ENCODE assay signal across 17 cellular contexts in the genomic region with DNA sequence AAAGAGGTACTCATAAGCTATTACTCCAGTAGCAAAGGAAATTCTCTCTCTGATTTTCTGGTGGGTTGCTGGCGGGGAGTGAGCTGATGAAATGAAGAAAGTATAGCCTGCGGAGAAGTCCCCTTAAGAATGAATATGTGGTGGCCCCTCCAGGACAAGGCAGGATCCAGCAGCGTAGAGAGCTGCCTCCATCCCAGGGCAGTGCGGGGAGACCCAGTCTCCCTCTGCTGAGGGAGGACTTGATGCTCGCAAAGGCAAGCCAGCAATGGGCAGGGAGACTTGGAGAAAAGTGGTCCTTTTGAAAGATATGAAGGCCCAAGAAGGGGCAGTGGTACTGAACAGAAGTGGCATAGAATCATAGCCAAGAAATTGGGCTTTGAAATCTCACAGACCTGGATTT.
DNase-seq lines count a peak whose midpoint lies in the region; ATAC-seq, FAIRE-seq and TF ChIP-seq lines count a peak whose summit lies in the region.
"Had no signal": no experiment of that assay in that cellular context is flagged by ENCODE, and none has a peak within 500 bp of the region (broad histone marks: within the 10 kb centered on the region; RNA-seq: fewer than 3 reads in every experiment).

No MANE protein-coding gene starts in this region.

- H4K20me1 ChIP-seq in astrocyte (ENCODE audit: insufficient read depth, low read length), result no peaks in the 10 kb centered on the region

- H3K23ac ChIP-seq in mesenchymal stem cell (ENCODE audit: low read length in 2 of 2), result no peak overlapping the region

- no peaks in the 10 kb centered on the region for H3K79me1 ChIP-seq in mesenchymal stem cell (replicated peaks; ENCODE audit: low read length, poor library complexity, severe bottlenecking)

- peak overlapping the region; percentile 66 for H2BK15ac ChIP-seq in mesenchymal stem cell (ENCODE audit: low read depth, poor library complexity, severe bottlenecking)

- H2BK5ac ChIP-seq in mesenchymal stem cell (ENCODE audit: low read depth, low read length, poor library complexity, severe bottlenecking), result peak overlapping the region; percentile 2

- WGBS in mesenchymal stem cell, result 93% methylated on average over 5 of the region's 5 CpGs
- 94 to 100% methylated on average over 4 to 5 of the region's 5 CpGs for WGBS in transverse colon (ENCODE audit: low coverage in 1 of 2), 2 donors

- peak overlapping the region; percentile 88 for H2BK120ac ChIP-seq in mesenchymal stem cell (ENCODE audit: low read depth, low read length)

- TF ChIP-seq CTCF in astrocyte (IDR thresholded peaks at IDR 0.05; ENCODE audit: insufficient read depth, low read depth, low read length) (no peak), transverse colon (IDR thresholded peaks at IDR 0.05) (no peak), omental fat pad (IDR thresholded peaks at IDR 0.05) (no peak)

- H3K14ac ChIP-seq in mesenchymal stem cell (ENCODE audit: low read length in 2 of 2), result peak overlapping the region in 1 of 2 experiments; percentile 12

- peak overlapping the region; percentile 45 for H2AK5ac ChIP-seq in mesenchymal stem cell (ENCODE audit: low read length, severe bottlenecking)

- H4K8ac ChIP-seq in mesenchymal stem cell (ENCODE audit: low read length), result peak overlapping the region; percentile 63

- in situ Hi-C loops in transverse colon (cut with MboI; ENCODE audit: low pct_ligation_motif_present in 1 of 4, low pct_unique_long_range_greater_than_20kb in 1 of 4, low sequenced_read_pairs in 3 of 4), result no loop called here

- no peak for DNase-seq in astrocyte (ENCODE audit: low read depth)
- DNase-seq in mesenchymal stem cell, result no peak
- DNase-seq in transverse colon, result no peak
- DNase-seq in hepatic stellate cell (ENCODE audit: low spot score), result no peak
- DNase-seq in omental fat pad (ENCODE audit: low spot score), result no peak
- no peak for DNase-seq in activated CD8-positive, alpha-beta memory T cell treated with anti-CD3 and anti-CD28 coated beads, Interleukin-2, amount 50 U/mL, for 48 hours
- DNase-seq: activated CD8-positive, alpha-beta T cell treated with anti-CD3 and anti-CD28 coated beads, Interleukin-2, amount 10 ng/mL, durations not matched to agents 7 days and 5 days; BE2C had no signal

- ATAC-seq in HG03342 (IDR thresholded peaks at IDR 0.05; ENCODE audit: unreplicated experiment), result peak; percentile 1
- no peak for ATAC-seq in omental fat pad (ENCODE audit: low FRiP score)
- ATAC-seq: activated CD8-positive, alpha-beta T cell treated with anti-CD3 and anti-CD28 coated beads, Interleukin-2, amount 10 ng/mL, durations not matched to agents 7 days and 5 days had no signal

- H3K4me1 Mint-ChIP-seq in astrocyte (ENCODE audit: low read depth, unreplicated experiment), result peaks cover 32% of the 10 kb centered on the region
- H3K4me1 Mint-ChIP-seq: central memory CD8-positive, alpha-beta T cell; T-cell had no signal

- H3K27me3 Mint-ChIP-seq in astrocyte (ENCODE audit: low read depth, unreplicated experiment), result no peaks in the 10 kb centered on the region

- H2BK12ac ChIP-seq in mesenchymal stem cell (ENCODE audit: low read length in 2 of 2), result peak overlapping the region; percentile 83 to 94

- H3K4ac ChIP-seq in mesenchymal stem cell (ENCODE audit: low read depth in 1 of 2, low read length in 2 of 2), result peak overlapping the region; percentile 12 to 62

- peak overlapping the region; percentile 49 for H3K27ac ChIP-seq in astrocyte (ENCODE audit: low read depth, low read length)
- H3K27ac ChIP-seq in mesenchymal stem cell (ENCODE audit: low read length, poor library complexity, severe bottlenecking), result peak overlapping the region; percentile 22
- peak overlapping the region in 3 of 4 donors; percentile 43 to 51 (median 51) for H3K27ac ChIP-seq in transverse colon
- H3K27ac ChIP-seq: foreskin keratinocyte, VCaP had no signal

- H3K4me3 ChIP-seq in astrocyte (ENCODE audit: insufficient read depth, low read depth, low read length) (no peak overlapping the region), mesenchymal stem cell (ENCODE audit: insufficient read depth in 1 of 2, low read depth in 1 of 2, low read length in 2 of 2) (no peak overlapping the region), transverse colon (no peak overlapping the region)
- H3K4me3 ChIP-seq: HAP-1 had no signal

- H3K27me3 ChIP-seq in astrocyte (ENCODE audit: insufficient read depth, low read length) (no peaks in the 10 kb centered on the region), mesenchymal stem cell (ENCODE audit: control insufficient read depth in 1 of 2, insufficient read depth in 1 of 2, low read length in 2 of 2) (no peaks in the 10 kb centered on the region), transverse colon (no peaks in the 10 kb centered on the region)
- H3K27me3 ChIP-seq: BE2C, foreskin keratinocyte had no signal

- H3K4me3 Mint-ChIP-seq in astrocyte (ENCODE audit: unreplicated experiment), result no peak overlapping the region
- H3K4me3 Mint-ChIP-seq: activated CD8-positive, alpha-beta T cell treated with anti-CD3 and anti-CD28 coated beads, Interleukin-2, amount 10 ng/mL, durations not matched to agents 7 days and 5 days; activated T-helper 1 cell treated with anti-CD3 and anti-CD28 coated beads, Interleukin-12 subunit alpha, Interleukin-12 subunit beta, Interleukin-2, Interleukin-4 antibody, amounts not matched to agents 30 ng/mL and 10 ng/mL and 1 ng/mL, durations not matched to agents 14 hours and 24 hours and 36 hours; central memory CD8-positive, alpha-beta T cell; naive thymus-derived CD4-positive, alpha-beta T cell; T-cell had no signal

- H3K9me3 ChIP-seq in astrocyte (ENCODE audit: insufficient read depth, low read depth, low read length), result no peaks in the 10 kb centered on the region
- no peaks in the 10 kb centered on the region for H3K9me3 ChIP-seq in mesenchymal stem cell (ENCODE audit: control insufficient read depth, low read length)
- no peaks in the 10 kb centered on the region for H3K9me3 ChIP-seq in transverse colon
- H3K9me3 ChIP-seq: BE2C, HAP-1 had no signal

- peak overlapping the region; percentile 17 for H3K9ac ChIP-seq in astrocyte (ENCODE audit: low read length)
- H3K9ac ChIP-seq in mesenchymal stem cell (ENCODE audit: low read length), result peak overlapping the region; percentile 58

- no peak overlapping the region for H2AFZ ChIP-seq in astrocyte (ENCODE audit: low read depth, low read length)
- H2AFZ ChIP-seq in mesenchymal stem cell (ENCODE audit: low read depth, low read length), result no peak overlapping the region

- peak overlapping the region; percentile 13 to 50 for H3K18ac ChIP-seq in mesenchymal stem cell (ENCODE audit: low read depth in 1 of 2, low read length in 2 of 2)

- no peaks in the 10 kb centered on the region for H3K79me2 ChIP-seq in astrocyte (ENCODE audit: insufficient read depth, low read length)

- H3K27ac Mint-ChIP-seq in astrocyte (ENCODE audit: unreplicated experiment), result peak overlapping the region; percentile 84
- H3K27ac Mint-ChIP-seq: activated CD8-positive, alpha-beta T cell treated with anti-CD3 and anti-CD28 coated beads, Interleukin-2, amount 10 ng/mL, durations not matched to agents 7 days and 5 days; activated T-helper 1 cell treated with anti-CD3 and anti-CD28 coated beads, Interleukin-12 subunit alpha, Interleukin-12 subunit beta, Interleukin-2, Interleukin-4 antibody, amounts not matched to agents 30 ng/mL and 10 ng/mL and 1 ng/mL, durations not matched to agents 14 hours and 24 hours and 36 hours; naive thymus-derived CD4-positive, alpha-beta T cell; T-cell had no signal

- H3K4me2 ChIP-seq in astrocyte (ENCODE audit: low read length), result peak overlapping the region; percentile 9
- no peak overlapping the region for H3K4me2 ChIP-seq in mesenchymal stem cell (ENCODE audit: low read length, poor library complexity, severe bottlenecking)

- no peak for FAIRE-seq in astrocyte (lab: Jason Lieb, UNC)
- FAIRE-seq: GM12892 had no signal

- peaks cover 2% of the 10 kb centered on the region for H3K36me3 Mint-ChIP-seq in astrocyte (ENCODE audit: low read depth, unreplicated experiment)
- H3K36me3 Mint-ChIP-seq: naive thymus-derived CD4-positive, alpha-beta T cell; T-cell had no signal

- intact Hi-C loops in transverse colon (cut with DNase I; ENCODE audit: low total_unique reads), result no loop called here

- H4K91ac ChIP-seq in mesenchymal stem cell (ENCODE audit: low read length), result peak overlapping the region; percentile 92

- H3K9me3 Mint-ChIP-seq in astrocyte (ENCODE audit: unreplicated experiment), result peaks cover 2% of the 10 kb centered on the region
- H3K9me3 Mint-ChIP-seq: activated T-helper 1 cell treated with anti-CD3 and anti-CD28 coated beads, Interleukin-12 subunit alpha, Interleukin-12 subunit beta, Interleukin-2, Interleukin-4 antibody, amounts not matched to agents 30 ng/mL and 10 ng/mL and 1 ng/mL, durations not matched to agents 14 hours and 24 hours and 36 hours; central memory CD8-positive, alpha-beta T cell; naive thymus-derived CD4-positive, alpha-beta T cell; T-cell had no signal

- TF ChIP-seq EP300 in transverse colon (IDR thresholded peaks at IDR 0.05; ENCODE audit: low read depth), result no peak

- H3K36me3 ChIP-seq in astrocyte (ENCODE audit: insufficient read depth, low read length) (no peaks in the 10 kb centered on the region), mesenchymal stem cell (ENCODE audit: control insufficient read depth in 1 of 2, insufficient read depth in 2 of 2, low read depth in 1 of 2, low read length in 2 of 2) (no peaks in the 10 kb centered on the region), transverse colon (no peaks in the 10 kb centered on the region)
- H3K36me3 ChIP-seq: BE2C, HAP-1 had no signal

- peaks cover 31% of the 10 kb centered on the region for H3K4me1 ChIP-seq in astrocyte (ENCODE audit: insufficient read depth, low read length)
- H3K4me1 ChIP-seq in mesenchymal stem cell (ENCODE audit: control insufficient read depth, insufficient read depth, low read depth, low read length), result peaks cover 13% of the 10 kb centered on the region
- peaks cover 0 to 13% (median 6%) of the 10 kb centered on the region in 4 donors for H3K4me1 ChIP-seq in transverse colon
- H3K4me1 ChIP-seq: BE2C, HAP-1 had no signal

- no peak for TF ChIP-seq POLR2A in transverse colon (IDR thresholded peaks at IDR 0.05)
